Comparison of ENCODE assay signal across 1 cellular context in the genomic region with DNA sequence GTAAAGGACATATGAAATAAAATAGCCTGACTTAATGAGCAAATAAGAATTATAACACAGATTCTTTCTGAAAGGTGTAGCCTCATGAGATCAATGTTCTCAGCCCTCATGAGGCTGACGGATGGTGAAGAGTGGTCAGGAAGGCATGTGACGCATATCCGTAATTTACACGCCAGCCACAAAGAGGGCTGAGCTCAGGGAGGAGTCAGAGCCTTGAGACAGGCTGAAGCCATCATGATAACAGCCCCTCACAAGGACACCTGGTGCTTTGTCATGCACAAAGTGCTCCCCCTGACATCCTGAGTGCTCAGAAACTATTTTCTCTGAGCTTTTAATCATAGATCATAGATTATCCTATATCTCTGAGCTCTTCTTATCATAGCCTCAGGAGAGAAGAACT.
TF ChIP-seq lines count a peak whose summit lies in the region.

No MANE protein-coding gene starts in this region.

TF ChIP-seq in GM12878, 131 proteins besides CTCF, POLR2A, EP300 and RAD21 (continued from another document):
- no peak for TF ChIP-seq IRF5 (IDR thresholded peaks at IDR 0.05; ENCODE audit: borderline replicate concordance)
- TF ChIP-seq ZNF384 (IDR thresholded peaks at IDR 0.05; ENCODE audit: borderline replicate concordance, low read depth, low read length): no peak
- TF ChIP-seq USF2 (IDR thresholded peaks at IDR 0.05; ENCODE audit: borderline replicate concordance, low read depth, low read length): peak; percentile 2; the same call in 1 of the 2 replicates
- TF ChIP-seq, protein P1, sequence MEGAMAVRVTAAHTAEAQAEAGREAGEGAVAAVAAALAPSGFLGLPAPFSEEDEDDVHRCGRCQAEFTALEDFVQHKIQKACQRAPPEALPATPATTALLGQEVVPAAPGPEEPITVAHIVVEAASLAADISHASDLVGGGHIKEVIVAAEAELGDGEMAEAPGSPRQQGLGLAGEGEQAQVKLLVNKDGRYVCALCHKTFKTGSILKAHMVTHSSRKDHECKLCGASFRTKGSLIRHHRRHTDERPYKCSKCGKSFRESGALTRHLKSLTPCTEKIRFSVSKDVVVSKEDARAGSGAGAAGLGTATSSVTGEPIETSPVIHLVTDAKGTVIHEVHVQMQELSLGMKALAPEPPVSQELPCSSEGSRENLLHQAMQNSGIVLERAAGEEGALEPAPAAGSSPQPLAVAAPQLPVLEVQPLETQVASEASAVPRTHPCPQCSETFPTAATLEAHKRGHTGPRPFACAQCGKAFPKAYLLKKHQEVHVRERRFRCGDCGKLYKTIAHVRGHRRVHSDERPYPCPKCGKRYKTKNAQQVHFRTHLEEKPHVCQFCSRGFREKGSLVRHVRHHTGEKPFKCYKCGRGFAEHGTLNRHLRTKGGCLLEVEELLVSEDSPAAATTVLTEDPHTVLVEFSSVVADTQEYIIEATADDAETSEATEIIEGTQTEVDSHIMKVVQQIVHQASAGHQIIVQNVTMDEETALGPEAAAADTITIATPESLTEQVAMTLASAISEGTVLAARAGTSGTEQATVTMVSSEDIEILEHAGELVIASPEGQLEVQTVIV (IDR thresholded peaks at IDR 0.05; ENCODE audit: borderline replicate concordance, partially characterized antibody): no peak
- no peak for TF ChIP-seq SREBF1 (IDR thresholded peaks at IDR 0.05; ENCODE audit: low read length)
- TF ChIP-seq KDM1A (IDR thresholded peaks at IDR 0.05; ENCODE audit: borderline replicate concordance): no peak
- TF ChIP-seq NFYA (IDR thresholded peaks at IDR 0.05; ENCODE audit: borderline replicate concordance, low read depth, low read length): no peak
- no peak for TF ChIP-seq CEBPB (IDR thresholded peaks at IDR 0.05; ENCODE audit: borderline replicate concordance in 1 of 2, low read depth in 2 of 2, low read length in 2 of 2)
- peak; percentile 39; the same call in 1 of the 2 replicates for TF ChIP-seq CREB1 (IDR thresholded peaks at IDR 0.05; ENCODE audit: low read depth)
- TF ChIP-seq, protein P2, sequence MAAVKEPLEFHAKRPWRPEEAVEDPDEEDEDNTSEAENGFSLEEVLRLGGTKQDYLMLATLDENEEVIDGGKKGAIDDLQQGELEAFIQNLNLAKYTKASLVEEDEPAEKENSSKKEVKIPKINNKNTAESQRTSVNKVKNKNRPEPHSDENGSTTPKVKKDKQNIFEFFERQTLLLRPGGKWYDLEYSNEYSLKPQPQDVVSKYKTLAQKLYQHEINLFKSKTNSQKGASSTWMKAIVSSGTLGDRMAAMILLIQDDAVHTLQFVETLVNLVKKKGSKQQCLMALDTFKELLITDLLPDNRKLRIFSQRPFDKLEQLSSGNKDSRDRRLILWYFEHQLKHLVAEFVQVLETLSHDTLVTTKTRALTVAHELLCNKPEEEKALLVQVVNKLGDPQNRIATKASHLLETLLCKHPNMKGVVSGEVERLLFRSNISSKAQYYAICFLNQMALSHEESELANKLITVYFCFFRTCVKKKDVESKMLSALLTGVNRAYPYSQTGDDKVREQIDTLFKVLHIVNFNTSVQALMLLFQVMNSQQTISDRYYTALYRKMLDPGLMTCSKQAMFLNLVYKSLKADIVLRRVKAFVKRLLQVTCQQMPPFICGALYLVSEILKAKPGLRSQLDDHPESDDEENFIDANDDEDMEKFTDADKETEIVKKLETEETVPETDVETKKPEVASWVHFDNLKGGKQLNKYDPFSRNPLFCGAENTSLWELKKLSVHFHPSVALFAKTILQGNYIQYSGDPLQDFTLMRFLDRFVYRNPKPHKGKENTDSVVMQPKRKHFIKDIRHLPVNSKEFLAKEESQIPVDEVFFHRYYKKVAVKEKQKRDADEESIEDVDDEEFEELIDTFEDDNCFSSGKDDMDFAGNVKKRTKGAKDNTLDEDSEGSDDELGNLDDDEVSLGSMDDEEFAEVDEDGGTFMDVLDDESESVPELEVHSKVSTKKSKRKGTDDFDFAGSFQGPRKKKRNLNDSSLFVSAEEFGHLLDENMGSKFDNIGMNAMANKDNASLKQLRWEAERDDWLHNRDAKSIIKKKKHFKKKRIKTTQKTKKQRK (IDR thresholded peaks at IDR 0.05; ENCODE audit: low read depth, low read length): no peak
- TF ChIP-seq ZNF622 (IDR thresholded peaks at IDR 0.05): no peak
- TF ChIP-seq CUX1 (IDR thresholded peaks at IDR 0.05; ENCODE audit: insufficient replicate concordance, low read depth, low read length): no peak
- no peak for TF ChIP-seq IKZF1 (conservative IDR thresholded peaks at IDR 0.05)
- TF ChIP-seq, protein P3, sequence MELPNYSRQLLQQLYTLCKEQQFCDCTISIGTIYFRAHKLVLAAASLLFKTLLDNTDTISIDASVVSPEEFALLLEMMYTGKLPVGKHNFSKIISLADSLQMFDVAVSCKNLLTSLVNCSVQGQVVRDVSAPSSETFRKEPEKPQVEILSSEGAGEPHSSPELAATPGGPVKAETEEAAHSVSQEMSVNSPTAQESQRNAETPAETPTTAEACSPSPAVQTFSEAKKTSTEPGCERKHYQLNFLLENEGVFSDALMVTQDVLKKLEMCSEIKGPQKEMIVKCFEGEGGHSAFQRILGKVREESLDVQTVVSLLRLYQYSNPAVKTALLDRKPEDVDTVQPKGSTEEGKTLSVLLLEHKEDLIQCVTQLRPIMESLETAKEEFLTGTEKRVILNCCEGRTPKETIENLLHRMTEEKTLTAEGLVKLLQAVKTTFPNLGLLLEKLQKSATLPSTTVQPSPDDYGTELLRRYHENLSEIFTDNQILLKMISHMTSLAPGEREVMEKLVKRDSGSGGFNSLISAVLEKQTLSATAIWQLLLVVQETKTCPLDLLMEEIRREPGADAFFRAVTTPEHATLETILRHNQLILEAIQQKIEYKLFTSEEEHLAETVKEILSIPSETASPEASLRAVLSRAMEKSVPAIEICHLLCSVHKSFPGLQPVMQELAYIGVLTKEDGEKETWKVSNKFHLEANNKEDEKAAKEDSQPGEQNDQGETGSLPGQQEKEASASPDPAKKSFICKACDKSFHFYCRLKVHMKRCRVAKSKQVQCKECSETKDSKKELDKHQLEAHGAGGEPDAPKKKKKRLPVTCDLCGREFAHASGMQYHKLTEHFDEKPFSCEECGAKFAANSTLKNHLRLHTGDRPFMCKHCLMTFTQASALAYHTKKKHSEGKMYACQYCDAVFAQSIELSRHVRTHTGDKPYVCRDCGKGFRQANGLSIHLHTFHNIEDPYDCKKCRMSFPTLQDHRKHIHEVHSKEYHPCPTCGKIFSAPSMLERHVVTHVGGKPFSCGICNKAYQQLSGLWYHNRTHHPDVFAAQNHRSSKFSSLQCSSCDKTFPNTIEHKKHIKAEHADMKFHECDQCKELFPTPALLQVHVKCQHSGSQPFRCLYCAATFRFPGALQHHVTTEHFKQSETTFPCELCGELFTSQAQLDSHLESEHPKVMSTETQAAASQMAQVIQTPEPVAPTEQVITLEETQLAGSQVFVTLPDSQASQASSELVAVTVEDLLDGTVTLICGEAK (IDR thresholded peaks at IDR 0.05; ENCODE audit: borderline replicate concordance): no peak
- TF ChIP-seq TAF1 (IDR thresholded peaks at IDR 0.05; ENCODE audit: borderline replicate concordance, low read depth, low read length): no peak
- peak; percentile 23; the same call in 1 of the 2 replicates for TF ChIP-seq MTA2 (IDR thresholded peaks at IDR 0.05; ENCODE audit: low read depth)
- TF ChIP-seq GABPA (IDR thresholded peaks at IDR 0.05; ENCODE audit: low read depth): no peak
- no peak for TF ChIP-seq DPF2 (IDR thresholded peaks at IDR 0.05)
TF ChIP-seq in GM12878: peak in this region for 6.
